19 cellular contexts compared by ENCODE assay signal in the genomic region with DNA sequence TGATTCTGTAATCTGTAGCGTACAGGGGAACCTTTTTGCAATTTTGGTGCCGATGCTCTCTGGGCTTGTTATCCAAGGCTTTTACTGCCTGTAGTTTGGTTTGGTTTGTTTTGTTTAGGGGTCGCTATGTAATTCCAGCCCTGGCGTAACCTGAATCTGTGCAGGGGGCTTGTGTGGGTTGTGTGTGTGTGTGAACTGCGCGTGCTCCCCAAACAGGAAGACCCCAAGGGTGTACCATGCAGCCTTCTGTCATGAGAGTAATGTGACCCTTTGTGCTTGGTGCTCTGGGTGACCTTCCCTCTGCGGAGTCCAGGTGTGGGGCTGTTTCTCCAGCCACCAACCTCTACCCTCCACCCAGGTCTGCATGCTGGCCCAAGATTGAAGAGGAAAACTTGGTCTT.
A peak's percentile ranks its signal among the peaks of the same experiment; 100 is the strongest.
DNase-seq lines count a peak whose midpoint lies in the region; TF ChIP-seq lines count a peak whose summit lies in the region.
"Had no signal": no experiment of that assay in that cellular context is flagged by ENCODE, and none has a peak within 500 bp of the region (broad histone marks: within the 10 kb centered on the region; RNA-seq: fewer than 3 reads in every experiment).

No MANE protein-coding gene starts in this region.

- H3K9ac ChIP-seq in H9 (ENCODE audit: extremely low read depth, insufficient read length, low read length): no peak overlapping the region

- no peak for TF ChIP-seq CTCF in H9 (conservative IDR thresholded peaks at IDR 0.05)
- no peak for TF ChIP-seq CTCF in nephron (IDR thresholded peaks at IDR 0.05; ENCODE audit: unreplicated experiment in 3 of 3)
- no peak for TF ChIP-seq CTCF in osteocyte (IDR thresholded peaks at IDR 0.05)
- no peak for TF ChIP-seq CTCF in progenitor cell of endocrine pancreas (IDR thresholded peaks at IDR 0.05; ENCODE audit: unreplicated experiment)

- no peaks in the 10 kb centered on the region for H3K9me3 ChIP-seq in H9 (ENCODE audit: control insufficient read depth, low read depth, low read length)
- H3K9me3 ChIP-seq: BE2C had no signal

- H2AFZ ChIP-seq in H9 (ENCODE audit: low read length): no peak overlapping the region

- H3K27me3 ChIP-seq in H9 (ENCODE audit: insufficient read depth, low read length): no peaks in the 10 kb centered on the region

- WGBS in H9 (ENCODE audit: extremely low coverage, insufficient read length, low lambda C conversion rate): no CpG with 5 or more reads among the region's 7 CpGs

- no peak overlapping the region for H4K5ac ChIP-seq in H9 (ENCODE audit: insufficient read length, low read depth, low read length)

- no peak overlapping the region for H3K56ac ChIP-seq in H9 (ENCODE audit: insufficient read length, low read depth, low read length)

- H3K4ac ChIP-seq in H9 (ENCODE audit: low read depth, low read length): no peak overlapping the region

- H3K79me1 ChIP-seq in H9 (ENCODE audit: insufficient read depth, low read depth, low read length, poor library complexity, severe bottlenecking): no peaks in the 10 kb centered on the region

- H3K4me2 ChIP-seq in H9 (ENCODE audit: insufficient read depth, insufficient read length, low read length): no peak overlapping the region

- no peak overlapping the region for H3K23ac ChIP-seq in H9 (ENCODE audit: insufficient read length, low read depth, low read length)

- no peak overlapping the region for H2BK20ac ChIP-seq in H9 (ENCODE audit: low read depth, low read length, poor library complexity, severe bottlenecking)

- H3K23me2 ChIP-seq in H9 (ENCODE audit: insufficient read length, low read depth, low read length, poor library complexity, severe bottlenecking): no peaks in the 10 kb centered on the region

- H4K20me1 ChIP-seq in H9 (ENCODE audit: control insufficient read depth, insufficient read depth, insufficient read length): no peaks in the 10 kb centered on the region

- H3K36me3 Mint-ChIP-seq in H9 (ENCODE audit: insufficient read depth in 1 of 3, low read depth in 3 of 3): no peaks in the 10 kb centered on the region
- no peaks in the 10 kb centered on the region for H3K36me3 Mint-ChIP-seq in nephron (ENCODE audit: low read depth)
- no peaks in the 10 kb centered on the region for H3K36me3 Mint-ChIP-seq in osteocyte (ENCODE audit: unreplicated experiment)
- H3K36me3 Mint-ChIP-seq in progenitor cell of endocrine pancreas (ENCODE audit: insufficient read depth): no peaks in the 10 kb centered on the region
- H3K36me3 Mint-ChIP-seq: CD4-positive, CD25-positive, alpha-beta regulatory T cell; CD8-positive, alpha-beta memory T cell had no signal

- no peak overlapping the region for H3T11ph ChIP-seq in H9 (ENCODE audit: low read length)

- no peak overlapping the region for H2BK5ac ChIP-seq in H9 (ENCODE audit: insufficient read length, low read length)

- H4K8ac ChIP-seq in H9 (replicated peaks; ENCODE audit: insufficient read length, low read depth, low read length): no peak overlapping the region

- H3K4me1 Mint-ChIP-seq in H9 (no peaks in the 10 kb centered on the region), nephron (peaks cover 31% of the 10 kb centered on the region), osteocyte (ENCODE audit: unreplicated experiment) (no peaks in the 10 kb centered on the region), progenitor cell of endocrine pancreas (ENCODE audit: low read depth) (no peaks in the 10 kb centered on the region)
- H3K4me1 Mint-ChIP-seq: CD4-positive, CD25-positive, alpha-beta regulatory T cell; CD8-positive, alpha-beta memory T cell had no signal

- 0 out of 2 replicates have a peak overlapping the region, but pooled peaks have one; percentile 7 for H3K14ac ChIP-seq in H9 (ENCODE audit: insufficient read depth, low read length)

- H2AK5ac ChIP-seq in H9 (ENCODE audit: insufficient read length, low read length): no peak overlapping the region

- H3K27ac Mint-ChIP-seq in H9 (no peak overlapping the region), nephron (peak overlapping the region in 2 of 3 experiments; percentile 16 to 94), osteocyte (ENCODE audit: unreplicated experiment) (no peak overlapping the region), progenitor cell of endocrine pancreas (no peak overlapping the region)
- H3K27ac Mint-ChIP-seq: CD4-positive, CD25-positive, alpha-beta regulatory T cell; CD8-positive, alpha-beta memory T cell; HFFc6 had no signal

- H2BK120ac ChIP-seq in H9 (ENCODE audit: low read depth, low read length, poor library complexity, severe bottlenecking): no peak overlapping the region

- H4K91ac ChIP-seq in H9 (ENCODE audit: insufficient read length, low read depth, low read length): no peak overlapping the region

- no peaks in the 10 kb centered on the region for H3K79me2 ChIP-seq in H9 (ENCODE audit: insufficient read depth, low read length)

- H3K4me3 Mint-ChIP-seq in H9 (no peak overlapping the region), nephron (peak overlapping the region in 1 of 3 experiments; percentile 16), osteocyte (ENCODE audit: unreplicated experiment) (no peak overlapping the region), progenitor cell of endocrine pancreas (ENCODE audit: low read depth) (no peak overlapping the region)
- H3K4me3 Mint-ChIP-seq: CD4-positive, CD25-positive, alpha-beta regulatory T cell; CD8-positive, alpha-beta memory T cell; HFFc6 had no signal

- no peak overlapping the region for H2BK15ac ChIP-seq in H9 (ENCODE audit: low read depth, low read length)

- H3K27ac ChIP-seq in H9 (ENCODE audit: insufficient read length, low read depth, low read length): no peak overlapping the region

- no peaks in the 10 kb centered on the region for H3K9me3 Mint-ChIP-seq in H9
- H3K9me3 Mint-ChIP-seq in nephron: peaks cover 6% of the 10 kb centered on the region
- no peaks in the 10 kb centered on the region for H3K9me3 Mint-ChIP-seq in osteocyte (ENCODE audit: unreplicated experiment)
- H3K9me3 Mint-ChIP-seq in progenitor cell of endocrine pancreas (ENCODE audit: low read depth): no peaks in the 10 kb centered on the region
- H3K9me3 Mint-ChIP-seq: CD4-positive, CD25-positive, alpha-beta regulatory T cell; HFFc6 had no signal

- no peaks in the 10 kb centered on the region for H3K4me1 ChIP-seq in H9 (ENCODE audit: insufficient read depth, low read length)
- H3K4me1 ChIP-seq: BE2C had no signal

- no peak for DNase-seq in H9
- DNase-seq in ecto neural progenitor cell (ENCODE audit: low spot score): peak; percentile 36
- DNase-seq in osteocyte (ENCODE audit: extremely low spot score, unreplicated experiment): peak; percentile 56
- DNase-seq in HuH-7.5 (ENCODE audit: low spot score): no peak
- no peak for DNase-seq in progenitor cell of endocrine pancreas (ENCODE audit: low spot score, unreplicated experiment)
- no peak for DNase-seq in NCI-H2171 treated with DMSO at 0.1 percent for 48 hours (lab: John Stamatoyannopoulos, UW)
- DNase-seq: ACHN; BE2C; C1 segment of cervical spinal cord; CD4-positive, CD25-positive, alpha-beta regulatory T cell; CD8-positive, alpha-beta memory T cell; COR-L47; DMS 273 treated with DMSO at 0.1 percent for 48 hours; DMS53; DND-41; EL; HCEC 1CT; HFFc6 had no signal

- H3K18ac ChIP-seq in H9 (ENCODE audit: insufficient read length, low read depth, low read length): no peak overlapping the region

- H3K27me3 Mint-ChIP-seq in H9 (ENCODE audit: low read depth) (peaks cover 5% of the 10 kb centered on the region), nephron (ENCODE audit: low read depth) (peaks cover 26% of the 10 kb centered on the region), osteocyte (ENCODE audit: unreplicated experiment) (peaks cover 60% of the 10 kb centered on the region), progenitor cell of endocrine pancreas (peaks cover 11% of the 10 kb centered on the region)

- H2BK12ac ChIP-seq in H9 (ENCODE audit: insufficient read length, low read depth, low read length): no peak overlapping the region

Comparison
In these comparisons a context has a peak if more than half of its experiments do, and no peak if none do; other contexts are left out.
1. DNase-seq: peak in ecto neural progenitor cell (single experiment) and osteocyte (single experiment); none in H9 (single experiment), HuH-7.5 (single experiment), progenitor cell of endocrine pancreas (single experiment) and NCI-H2171 treated with DMSO at 0.1 percent for 48 hours (single experiment).
2. H3K27ac Mint-ChIP-seq: peak in nephron (2 of 3); none in H9 (0 of 3), osteocyte (single experiment) and progenitor cell of endocrine pancreas (single experiment).